ENCODE assay signal across 12 cellular contexts in the genomic region with DNA sequence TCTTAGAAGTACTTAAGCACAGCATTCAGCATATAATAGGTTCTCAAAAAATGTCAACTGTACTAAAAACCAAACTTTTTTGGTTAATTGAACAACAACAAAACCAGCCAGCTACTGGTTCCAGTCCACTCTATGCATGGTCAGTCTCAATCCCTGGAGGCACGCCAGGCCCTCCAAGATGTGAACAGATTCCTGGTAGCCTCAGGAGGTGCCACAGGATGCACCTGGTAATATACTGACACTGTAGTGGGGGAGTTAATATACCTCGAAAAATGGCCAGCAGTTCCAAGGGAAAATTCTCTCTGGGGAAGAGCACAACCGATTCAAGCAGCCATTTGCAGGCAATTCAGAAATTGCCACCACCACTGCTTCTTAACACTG. TPM values are rescaled to one million over a fixed set of nuclear protein-coding genes. Genes with fewer than 3 reads are reported as not detected.
DNase-seq lines count a peak whose midpoint lies in the region; FAIRE-seq and TF ChIP-seq lines count a peak whose summit lies in the region.
"Had no signal": no experiment of that assay in that cellular context is flagged by ENCODE, and none has a peak within 500 bp of the region (broad histone marks: within the 10 kb centered on the region; RNA-seq: fewer than 3 reads in every experiment).

No MANE protein-coding gene starts in this region.

- H3K4me3 ChIP-seq in OCI-LY7 (ENCODE audit: low read depth, low read length, poor library complexity, severe bottlenecking): no peak overlapping the region
- peak overlapping the region; percentile 16 for H3K4me3 ChIP-seq in endocrine pancreas (ENCODE audit: control insufficient read depth, insufficient read depth, low read length)
- H3K4me3 ChIP-seq in small intestine (ENCODE audit: low read depth in 1 of 2, low read length in 2 of 2): peak overlapping the region in 1 of 2 donors; percentile 40

- no peaks in the 10 kb centered on the region for H3K9me2 ChIP-seq in OCI-LY7 (ENCODE audit: insufficient read depth, low read length)

- H3K9me3 ChIP-seq in OCI-LY7 (ENCODE audit: low read length): no peaks in the 10 kb centered on the region
- no peaks in the 10 kb centered on the region for H3K9me3 ChIP-seq in endocrine pancreas (ENCODE audit: control insufficient read depth, low read length)
- H3K9me3 ChIP-seq in small intestine (ENCODE audit: control insufficient read depth, low read depth): no peaks in the 10 kb centered on the region

- H3K27me3 ChIP-seq in endocrine pancreas (ENCODE audit: control insufficient read depth, insufficient read depth, low read length) (no peaks in the 10 kb centered on the region), small intestine (ENCODE audit: control insufficient read depth in 2 of 2, insufficient read depth in 2 of 2, low read length in 2 of 2) (no peaks in the 10 kb centered on the region)

- H4K20me1 ChIP-seq in OCI-LY7 (ENCODE audit: insufficient read depth, low read length): no peaks in the 10 kb centered on the region

- H3K4me2 ChIP-seq in OCI-LY7 (ENCODE audit: low read length): peak overlapping the region; percentile 89

- no peak overlapping the region for H2AFZ ChIP-seq in OCI-LY7 (ENCODE audit: low read length)

- H3K4me1 Mint-ChIP-seq in T-helper 1 cell treated with Interleukin-12 subunit alpha and Interleukin-12 subunit beta and Interleukin-4 antibody, amounts not matched to agents 30 μg/mL and 1 μg/mL, for 36 hours (ENCODE audit: low read depth): peaks cover 69% of the 10 kb centered on the region

- DNase-seq in T-helper 1 cell (no peak), OCI-LY7 (ENCODE audit: low spot score) (no peak), small intestine (no peak), NCI-H524 treated with DMSO at 0.1 percent for 48 hours (lab: John Stamatoyannopoulos, UW) (no peak), NCI-H2081 treated with DMSO at 0.1 percent for 48 hours (lab: John Stamatoyannopoulos, UW) (no peak)
- DNase-seq in stimulated activated CD4-positive, alpha-beta T cell treated with anti-CD3 and anti-CD28 coated beads, Interleukin-4, amount 100 ng/mL, for 24 hours: no peak
- DNase-seq: HFFc6, kidney, NCI-H1105 had no signal

- peak overlapping the region; percentile 49 for H3K27ac Mint-ChIP-seq in T-helper 1 cell treated with Interleukin-12 subunit alpha and Interleukin-12 subunit beta and Interleukin-4 antibody, amounts not matched to agents 30 μg/mL and 1 μg/mL, for 36 hours
- H3K27ac Mint-ChIP-seq: HFFc6 had no signal

- H3K27ac ChIP-seq in OCI-LY7 (ENCODE audit: low read depth, low read length, poor library complexity, severe bottlenecking) (no peak overlapping the region), small intestine (ENCODE audit: low read depth in 1 of 2, low read length in 1 of 2) (peak overlapping the region; percentile 74 to 90)

- no peaks in the 10 kb centered on the region for H3K9me3 Mint-ChIP-seq in T-helper 1 cell treated with Interleukin-12 subunit alpha and Interleukin-12 subunit beta and Interleukin-4 antibody, amounts not matched to agents 30 μg/mL and 1 μg/mL, for 36 hours
- H3K9me3 Mint-ChIP-seq: HFFc6 had no signal

- no TSS peak for BruUV-seq in OCI-LY7 (replicated peaks; lab: Mats Ljungman, UMichigan)

- peaks cover 30% of the 10 kb centered on the region; the same call in 1 of the 2 replicates for H3K79me2 ChIP-seq in OCI-LY7 (ENCODE audit: insufficient read depth, low read depth, low read length)

- H3K36me3 Mint-ChIP-seq in T-helper 1 cell treated with Interleukin-12 subunit alpha and Interleukin-12 subunit beta and Interleukin-4 antibody, amounts not matched to agents 30 μg/mL and 1 μg/mL, for 36 hours (ENCODE audit: low read depth): peaks cover 45% of the 10 kb centered on the region

- no peak for TF ChIP-seq CTCF in OCI-LY7 (conservative IDR thresholded peaks at IDR 0.05; ENCODE audit: low read length)

- CTCF ChIA-PET in OCI-LY7 (lab: Charles Lee; ENCODE audit: unreplicated experiment): no interaction called here

- POLR2A ChIA-PET in OCI-LY7 (lab: Charles Lee): interaction anchor here (1.5 kb wide), 1 partner anchor 18 kb away, joined by 4 read pairs; no protein-coding TSS in a partner anchor

- peak overlapping the region; percentile 63 for H3K4me3 Mint-ChIP-seq in T-helper 1 cell treated with Interleukin-12 subunit alpha and Interleukin-12 subunit beta and Interleukin-4 antibody, amounts not matched to agents 30 μg/mL and 1 μg/mL, for 36 hours
- H3K4me3 Mint-ChIP-seq: HFFc6 had no signal

- no peak overlapping the region for H3K9ac ChIP-seq in endocrine pancreas (ENCODE audit: control insufficient read depth, insufficient read depth, low read length)

- FAIRE-seq in small intestine (lab: Jason Lieb, UNC): no peak
- FAIRE-seq: astrocyte, kidney had no signal

- no peaks in the 10 kb centered on the region for H3K27me3 Mint-ChIP-seq in T-helper 1 cell treated with Interleukin-12 subunit alpha and Interleukin-12 subunit beta and Interleukin-4 antibody, amounts not matched to agents 30 μg/mL and 1 μg/mL, for 36 hours (ENCODE audit: low read depth)

- intact Hi-C loops in OCI-LY7 (cut with micrococcal nuclease; ENCODE audit: unreplicated experiment): loop anchor here (10.0 kb wide), 1 partner anchor 73 kb away; no protein-coding TSS in a partner anchor

- H3K4me1 ChIP-seq in OCI-LY7 (ENCODE audit: insufficient read depth, low read length, poor library complexity, severe bottlenecking) (peaks cover 38% of the 10 kb centered on the region), endocrine pancreas (ENCODE audit: control insufficient read depth, insufficient read depth, low read length) (peaks cover 22% of the 10 kb centered on the region), small intestine (ENCODE audit: control insufficient read depth in 2 of 2, insufficient read depth in 1 of 2, low read depth in 1 of 2, low read length in 1 of 2) (peaks cover 4 to 7% of the 10 kb centered on the region in 2 donors)

- WGBS in small intestine, 3 donors: 15 to 37% (median 20%) methylated on average over 3 of the region's 3 CpGs

- H3K36me3 ChIP-seq in OCI-LY7 (ENCODE audit: insufficient read depth, low read length): peaks cover 5% of the 10 kb centered on the region
- H3K36me3 ChIP-seq in endocrine pancreas (ENCODE audit: control insufficient read depth, insufficient read depth, low read length): peaks cover 5% of the 10 kb centered on the region
- H3K36me3 ChIP-seq in small intestine (ENCODE audit: control insufficient read depth in 2 of 2, insufficient read depth in 2 of 2, low read length in 2 of 2): peaks cover 0 to 2% of the 10 kb centered on the region in 2 donors

RNA-seq across cellular contexts. Expression of a gene that starts 3.6 kb away (rescaled TPM):
- total RNA-seq in OCI-LY7 (2014; rRNA removed; shearing (Covaris generic)): 7.7 and 10.1 TPM in 2 replicates
- 9.5 and 15.4 TPM in 2 replicates for total RNA-seq in OCI-LY7 (2022)
- 10 to 100 TPM; 28.9 to 38.3 (median 35.8) TPM for polyA plus RNA-seq in small intestine
